20 cellular contexts compared by ENCODE assay signal in the genomic region with DNA sequence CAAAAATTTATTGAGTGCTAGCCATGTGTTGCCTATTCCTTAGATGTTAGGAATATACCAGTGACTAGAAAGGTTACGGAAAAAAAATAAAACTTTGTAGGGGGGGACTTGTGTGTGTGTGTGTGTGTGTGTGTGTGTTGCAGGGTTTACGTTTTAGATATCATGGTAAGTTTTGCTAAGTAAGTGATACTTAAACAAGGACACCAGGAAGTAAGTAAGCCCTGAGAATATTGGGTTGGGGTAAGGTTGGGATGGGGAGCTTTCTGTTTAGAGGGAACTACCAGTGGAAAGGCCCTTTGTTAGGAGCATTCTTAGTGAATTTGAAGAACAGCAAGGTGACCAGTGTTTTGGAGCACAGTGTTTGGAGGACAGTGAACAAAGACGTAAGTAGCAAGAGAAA.
"Had no signal": no experiment of that assay in that cellular context is flagged by ENCODE, and none has a peak within 500 bp of the region (broad histone marks: within the 10 kb centered on the region; RNA-seq: fewer than 3 reads in every experiment).

No MANE protein-coding gene starts in this region.

- H3K27me3 Mint-ChIP-seq: dendritic cell treated with granulocyte-macrophage colony-stimulating factor and Interleukin-4, amounts not matched to agents 40 ng/mL and 50 ng/mL, for 4 days; naive B cell had no signal

- H3K9ac ChIP-seq: parathyroid adenoma had no signal

- ATAC-seq: activated CD4-positive, CD25-positive, alpha-beta regulatory T cell treated with anti-CD3 and anti-CD28 coated beads, Interleukin-2, amount 50 U/mL, for 24 hours; esophagus mucosa; gastrocnemius medialis had no signal

- H3K4me1 ChIP-seq: parathyroid adenoma, uterus had no signal

- H3K4me3 ChIP-seq: gastrocnemius medialis, left ventricle myocardium inferior, mucosa of descending colon, sigmoid colon, transverse colon, uterus had no signal

- H3K27me3 ChIP-seq: gastrocnemius medialis, sigmoid colon, transverse colon, uterus had no signal

- H3K27ac ChIP-seq: gastrocnemius medialis, left ventricle myocardium inferior, parathyroid adenoma, sigmoid colon, transverse colon, uterus had no signal

- H3K27ac Mint-ChIP-seq: dendritic cell treated with granulocyte-macrophage colony-stimulating factor and Interleukin-4, amounts not matched to agents 40 ng/mL and 50 ng/mL, for 4 days had no signal

- H3K9me3 Mint-ChIP-seq: dendritic cell treated with granulocyte-macrophage colony-stimulating factor and Interleukin-4, amounts not matched to agents 40 ng/mL and 50 ng/mL, for 4 days had no signal

- H3K4me3 Mint-ChIP-seq: dendritic cell treated with granulocyte-macrophage colony-stimulating factor and Interleukin-4, amounts not matched to agents 40 ng/mL and 50 ng/mL, for 4 days had no signal

- DNase-seq: activated CD4-positive, alpha-beta T cell treated with anti-CD3 and anti-CD28 coated beads, Interleukin-2, amount 50 U/mL, for 48 hours; activated naive CD4-positive, alpha-beta T cell treated with anti-CD3 and anti-CD28 coated beads, Interleukin-2, amount 50 U/mL, for 16 hours; activated T-cell treated with anti-CD3 and anti-CD28 coated beads for 4 hours; amniotic stem cell; effector CD8-positive, alpha-beta T cell; gastrocnemius medialis; head of caudate nucleus; left ventricle myocardium inferior; mammary epithelial cell; mucosa of descending colon; naive B cell; sigmoid colon; stimulated activated CD4-positive, alpha-beta T cell treated with anti-CD3 and anti-CD28 coated beads, Interleukin-4, amount 100 ng/mL, for 24 hours; stimulated activated naive CD4-positive, alpha-beta T cell treated with Interleukin-2 at 50 U/mL for 16 hours; transverse colon; uterus had no signal

- H3K36me3 ChIP-seq: gastrocnemius medialis, sigmoid colon, transverse colon, uterus had no signal
